ENCODE assay signal across 20 cellular contexts in genomic region chr4:23584024-23584423, GRCh38.
DNase-seq lines count a peak whose midpoint lies in the region; ATAC-seq, FAIRE-seq and TF ChIP-seq lines count a peak whose summit lies in the region.
"Had no signal": no experiment of that assay in that cellular context is flagged by ENCODE, and none has a peak within 500 bp of the region (broad histone marks: within the 10 kb centered on the region; RNA-seq: fewer than 3 reads in every experiment).

No MANE protein-coding gene starts in this region.

- H3K9me3 Mint-ChIP-seq in neural progenitor cell, result no peaks in the 10 kb centered on the region

- POLR2A ChIA-PET in A549 (lab: Yijun Ruan, JAX), result no interaction called here

- TF ChIP-seq CTCF in A549 (IDR thresholded peaks at IDR 0.05) (no peak), neural progenitor cell (IDR thresholded peaks at IDR 0.05) (no peak), WERI-Rb-1 (IDR thresholded peaks at IDR 0.05; ENCODE audit: low read depth, low read length) (no peak), esophagus squamous epithelium (IDR thresholded peaks at IDR 0.05) (no peak)

- peak overlapping the region; percentile 81 for H2AFZ ChIP-seq in neural progenitor cell (replicated peaks)

- 1% methylated on average over 3 of the region's 3 CpGs for WGBS in A549 (ENCODE audit: missing lambda C conversion rate)
- 88% methylated on average over 3 of the region's 3 CpGs for WGBS in HUES64
- WGBS in esophagus squamous epithelium, 2 donors, result 10 to 11% methylated on average over 3 of the region's 3 CpGs

- intact Hi-C loops in esophagus squamous epithelium (cut with DNase I), result no loop called here

- peaks cover 10% of the 10 kb centered on the region for H3K4me1 Mint-ChIP-seq in neural progenitor cell
- H3K4me1 Mint-ChIP-seq: CD4-positive, CD25-positive, alpha-beta regulatory T cell; CD8-positive, alpha-beta memory T cell had no signal

- TF ChIP-seq POLR2A in A549 (IDR thresholded peaks at IDR 0.05; ENCODE audit: low read length), result no peak
- TF ChIP-seq POLR2A in esophagus squamous epithelium (IDR thresholded peaks at IDR 0.05), result no peak

- no peaks in the 10 kb centered on the region for H3K79me2 ChIP-seq in neural progenitor cell (ENCODE audit: low read depth)

- no peak overlapping the region for H3K27ac Mint-ChIP-seq in neural progenitor cell
- H3K27ac Mint-ChIP-seq: CD4-positive, CD25-positive, alpha-beta regulatory T cell; CD8-positive, alpha-beta memory T cell had no signal

- TF ChIP-seq RAD21 in A549 (conservative IDR thresholded peaks at IDR 0.05 in 1 of 2, IDR thresholded peaks at IDR 0.05 in 1 of 2), result no peak

- no peak for DNase-seq in A549 (ENCODE audit: low read depth in 1 of 2, low spot score in 1 of 2)
- no peak for DNase-seq in adipocyte (ENCODE audit: low read depth)
- no peak for DNase-seq in neural progenitor cell (ENCODE audit: low spot score)
- no peak for DNase-seq in WERI-Rb-1
- no peak for DNase-seq in superior temporal gyrus (ENCODE audit: extremely low spot score)
- DNase-seq in NCI-H2171 (lab: John Stamatoyannopoulos, UW), result no peak
- no peak for DNase-seq in esophagus squamous epithelium (lab: John Stamatoyannopoulos, UW)
- DNase-seq: ACHN; BE2C; C1 segment of cervical spinal cord; CD4-positive, CD25-positive, alpha-beta regulatory T cell; CD8-positive, alpha-beta memory T cell; COR-L47; DMS 273 treated with DMSO at 0.1 percent for 48 hours; DMS53; DND-41; EL had no signal

- no peaks in the 10 kb centered on the region for H4K20me1 ChIP-seq in neural progenitor cell (ENCODE audit: low read depth)

- H3K4me3 ChIP-seq in A549, result no peak overlapping the region
- no peak overlapping the region for H3K4me3 ChIP-seq in HUES64 (ENCODE audit: low read length)
- peak overlapping the region; percentile 13 for H3K4me3 ChIP-seq in adipocyte (ENCODE audit: low read length)
- no peak overlapping the region for H3K4me3 ChIP-seq in neural progenitor cell
- H3K4me3 ChIP-seq in WERI-Rb-1 (ENCODE audit: low read depth, low read length), result no peak overlapping the region
- H3K4me3 ChIP-seq in esophagus squamous epithelium, result no peak overlapping the region
- H3K4me3 ChIP-seq: GM12878, HAP-1 had no signal

- no peaks in the 10 kb centered on the region for H3K9me3 ChIP-seq in A549
- H3K9me3 ChIP-seq in HUES64 (ENCODE audit: insufficient read depth, low read depth, low read length), result no peaks in the 10 kb centered on the region
- no peaks in the 10 kb centered on the region for H3K9me3 ChIP-seq in adipocyte (ENCODE audit: control insufficient read depth, low read length)
- H3K9me3 ChIP-seq in neural progenitor cell (ENCODE audit: low read depth), result no peaks in the 10 kb centered on the region
- peaks cover 5% of the 10 kb centered on the region for H3K9me3 ChIP-seq in WERI-Rb-1 (ENCODE audit: severe bottlenecking)
- H3K9me3 ChIP-seq in esophagus squamous epithelium, result no peaks in the 10 kb centered on the region
- H3K9me3 ChIP-seq: BE2C, HAP-1 had no signal

- no peaks in the 10 kb centered on the region for H3K36me3 Mint-ChIP-seq in neural progenitor cell
- H3K36me3 Mint-ChIP-seq: CD4-positive, CD25-positive, alpha-beta regulatory T cell; CD8-positive, alpha-beta memory T cell had no signal

- H3K4me1 ChIP-seq in A549, result no peaks in the 10 kb centered on the region
- H3K4me1 ChIP-seq in HUES64 (ENCODE audit: insufficient read depth, low read length), result peaks cover 25% of the 10 kb centered on the region
- H3K4me1 ChIP-seq in adipocyte (ENCODE audit: control insufficient read depth, insufficient read depth, low read length), result peaks cover 9% of the 10 kb centered on the region
- H3K4me1 ChIP-seq in neural progenitor cell, result peaks cover 11% of the 10 kb centered on the region
- H3K4me1 ChIP-seq in esophagus squamous epithelium, result peaks cover 0 to 4% (median 0%) of the 10 kb centered on the region in 3 donors
- H3K4me1 ChIP-seq: BE2C, HAP-1 had no signal

- CTCF ChIA-PET in A549 (lab: Yijun Ruan, JAX), result no interaction called here

- H3F3A ChIP-seq in neural progenitor cell (ENCODE audit: low read depth), result no peaks in the 10 kb centered on the region

- H3K27ac ChIP-seq in A549, result no peak overlapping the region
- H3K27ac ChIP-seq in HUES64 (ENCODE audit: low read depth, low read length), result peak overlapping the region; percentile 11; the same call in 1 of the 2 replicates
- H3K27ac ChIP-seq in neural progenitor cell, result no peak overlapping the region
- H3K27ac ChIP-seq in WERI-Rb-1, result no peak overlapping the region
- no peak overlapping the region for H3K27ac ChIP-seq in esophagus squamous epithelium

- H3K36me3 ChIP-seq in HUES64 (ENCODE audit: insufficient read depth, low read length) (no peaks in the 10 kb centered on the region), adipocyte (ENCODE audit: control insufficient read depth, insufficient read depth, low read length, severe bottlenecking) (no peaks in the 10 kb centered on the region), neural progenitor cell (no peaks in the 10 kb centered on the region), WERI-Rb-1 (no peaks in the 10 kb centered on the region), esophagus squamous epithelium (no peaks in the 10 kb centered on the region)
- H3K36me3 ChIP-seq: BE2C, HAP-1 had no signal

- H3K4me2 ChIP-seq in A549 (no peak overlapping the region), neural progenitor cell (peak overlapping the region; percentile 26)

- no peak for TF ChIP-seq EP300 in A549 (IDR thresholded peaks at IDR 0.05)

- no peak overlapping the region for H3K9ac ChIP-seq in HUES64 (ENCODE audit: low read depth, low read length)
- H3K9ac ChIP-seq in adipocyte (ENCODE audit: low read length), result no peak overlapping the region
- no peak overlapping the region for H3K9ac ChIP-seq in neural progenitor cell

- no peak overlapping the region for H3K4me3 Mint-ChIP-seq in neural progenitor cell
- H3K4me3 Mint-ChIP-seq: CD4-positive, CD25-positive, alpha-beta regulatory T cell; CD8-positive, alpha-beta memory T cell had no signal

- no peak for ATAC-seq in A549
- ATAC-seq: GM12878 had no signal

- peaks cover 2% of the 10 kb centered on the region for H3K27me3 Mint-ChIP-seq in neural progenitor cell (ENCODE audit: insufficient read depth, low read depth)
- H3K27me3 Mint-ChIP-seq: CD4-positive, CD25-positive, alpha-beta regulatory T cell; CD8-positive, alpha-beta memory T cell had no signal

- no peaks in the 10 kb centered on the region for H3K27me3 ChIP-seq in HUES64 (ENCODE audit: insufficient read depth, low read length)
- H3K27me3 ChIP-seq in adipocyte (replicated peaks; ENCODE audit: control insufficient read depth, insufficient read depth, low read length), result no peaks in the 10 kb centered on the region
- no peaks in the 10 kb centered on the region for H3K27me3 ChIP-seq in neural progenitor cell
- H3K27me3 ChIP-seq in WERI-Rb-1 (ENCODE audit: insufficient read depth, low read depth, severe bottlenecking), result no peaks in the 10 kb centered on the region
- H3K27me3 ChIP-seq in esophagus squamous epithelium, result no peaks in the 10 kb centered on the region
- H3K27me3 ChIP-seq: BE2C had no signal

- no peak for FAIRE-seq in A549 (lab: Jason Lieb, UNC)
- FAIRE-seq: GM12878 had no signal

TF ChIP-seq in A549, 52 proteins besides CTCF, POLR2A, EP300 and RAD21:
- no peak for TF ChIP-seq HEYL (CRISPR knock-in tag; IDR thresholded peaks at IDR 0.05)
- no peak for TF ChIP-seq USF2 (IDR thresholded peaks at IDR 0.05)
- no peak for TF ChIP-seq HOXA7 (CRISPR knock-in tag; IDR thresholded peaks at IDR 0.05)
- TF ChIP-seq JUN (IDR thresholded peaks at IDR 0.05), result no peak
- TF ChIP-seq JUNB (IDR thresholded peaks at IDR 0.05), result no peak
- TF ChIP-seq PBX3 (IDR thresholded peaks at IDR 0.05), result no peak
- no peak for TF ChIP-seq RNF2 (IDR thresholded peaks at IDR 0.05; ENCODE audit: borderline replicate concordance, low read depth)
- TF ChIP-seq TFCP2L1 (CRISPR knock-in tag; IDR thresholded peaks at IDR 0.05), result no peak
- TF ChIP-seq SREBF2 (IDR thresholded peaks at IDR 0.05), result no peak
- TF ChIP-seq CEBPB (IDR thresholded peaks at IDR 0.05), result no peak
- TF ChIP-seq ZNF302 (CRISPR knock-in tag; IDR thresholded peaks at IDR 0.05), result no peak
- no peak for TF ChIP-seq ESRRA (IDR thresholded peaks at IDR 0.05; ENCODE audit: borderline replicate concordance, low read length)
- no peak for TF ChIP-seq FOSL2 (IDR thresholded peaks at IDR 0.05)
- no peak for TF ChIP-seq FOSL2 (CRISPR knock-in tag; IDR thresholded peaks at IDR 0.05)
- peak; percentile 42 for TF ChIP-seq MAFK (IDR thresholded peaks at IDR 0.05; ENCODE audit: partially characterized antibody)
- peak; percentile 66; the same call in 1 of the 2 replicates for TF ChIP-seq NFE2L2 (conservative IDR thresholded peaks at IDR 0.05; ENCODE audit: low read length)
- no peak for TF ChIP-seq HOXB13 (CRISPR knock-in tag; IDR thresholded peaks at IDR 0.05; ENCODE audit: low read depth)
TF ChIP-seq in A549: peak in this region for 2.
